ENCODE assay signal across 1 cellular context in genomic region chr2:232339121-232340081, GRCh38.
A peak's percentile ranks its signal among the peaks of the same experiment; 100 is the strongest.
TF ChIP-seq lines count a peak whose summit lies in the region.

No MANE protein-coding gene starts in this region.

TF ChIP-seq in K562, 482 proteins besides CTCF, POLR2A, EP300 and RAD21 (continued from another document):
- TF ChIP-seq ZBTB33 (CRISPR knock-in tag; IDR thresholded peaks at IDR 0.05) = 0 out of 2 replicates have a peak, but pooled peaks have one; percentile 39
